In genomic region chr6:235763-236360, GRCh38 we compare ENCODE assay signal across 8 cellular contexts. TPM values are rescaled to one million over a fixed set of nuclear protein-coding genes. Genes with fewer than 3 reads are reported as not detected.
DNase-seq lines count a peak whose midpoint lies in the region; ATAC-seq, FAIRE-seq and TF ChIP-seq lines count a peak whose summit lies in the region.

No MANE protein-coding gene starts in this region.

- TF ChIP-seq POLR2A in HepG2 (IDR thresholded peaks at IDR 0.05; ENCODE audit: insufficient read depth in 1 of 2, low read depth in 2 of 2, low read length in 2 of 2) = no peak

- H3K9me3 ChIP-seq in MM.1S (replicated peaks; ENCODE audit: insufficient read depth, low read length) = no peaks in the 10 kb centered on the region
- no peaks in the 10 kb centered on the region for H3K9me3 ChIP-seq in HepG2 (ENCODE audit: low read length)

- no peak for TF ChIP-seq RAD21 in HepG2 (CRISPR knock-in tag; IDR thresholded peaks at IDR 0.05)

- FAIRE-seq in HepG2 (lab: Jason Lieb, UNC) = no peak

- H3K4me3 ChIP-seq in MM.1S (ENCODE audit: low read length) (peak overlapping the region; percentile 26; the same call in 1 of the 2 replicates), HepG2 (replicated peaks in 1 of 3; ENCODE audit: insufficient read depth in 1 of 3, low read depth in 2 of 3, low read length in 3 of 3) (peak overlapping the region; percentile 52 to 69 (median 53))

- CTCF ChIA-PET in HepG2 (lab: Yijun Ruan, JAX; ENCODE audit: low intra/inter-chr PET ratio, low total read pairs) (no interaction called here), RWPE1 (lab: Yijun Ruan, JAX) (no interaction called here)

- ATAC-seq in GM21367 (IDR thresholded peaks at IDR 0.05; ENCODE audit: unreplicated experiment) (peak; percentile 54), HepG2 (peak; percentile 69)

- POLR2A ChIA-PET in HepG2 (lab: Yijun Ruan, JAX) = interaction anchor here (1.2 kb wide), 1 partner anchor 8 kb away, joined by 3 read pairs; no protein-coding TSS in a partner anchor
- POLR2A ChIA-PET in RWPE1 (lab: Yijun Ruan, JAX; ENCODE audit: low non-redundant PET) = no interaction called here

- BruUV-seq in HepG2 (replicated peaks; lab: Mats Ljungman, UMichigan) = no TSS peak

- in situ Hi-C loops in HepG2 (cut with HindIII; ENCODE audit: extremely low pct_ligation_motif_present, low pct_unique_long_range_greater_than_20kb) = no loop called here

- WGBS in HepG2 (ENCODE audit: low lambda C conversion rate) = 2% methylated on average over 2 of the region's 2 CpGs

- no peaks in the 10 kb centered on the region for H3K9me2 ChIP-seq in MM.1S (replicated peaks; ENCODE audit: insufficient read depth, low read length)

- H3F3A ChIP-seq in MM.1S (ENCODE audit: insufficient read depth, low read length) = peaks cover 4% of the 10 kb centered on the region

- peak overlapping the region; percentile 56 for H3K4me2 ChIP-seq in MM.1S (ENCODE audit: low read depth, low read length)
- peak overlapping the region; percentile 76 for H3K4me2 ChIP-seq in HepG2 (ENCODE audit: low read depth, low read length)

- DNase-seq in A172 (ENCODE audit: low spot score) = peak; percentile 61
- peak; percentile 80 for DNase-seq in MM.1S
- peak; percentile 59 for DNase-seq in activated naive CD8-positive, alpha-beta T cell treated with anti-CD3 and anti-CD28 coated beads, Interleukin-2, amount 50 U/mL, for 16 hours (ENCODE audit: low read depth, low spot score)
- peak; percentile 34 for DNase-seq in HepG2 (ENCODE audit: low spot score)
- peak; percentile 41 to 51 for DNase-seq in stimulated activated CD8-positive, alpha-beta memory T cell treated with anti-CD3 and anti-CD28 coated beads, Interleukin-2, amount 100 ng/mL, for 48 hours (ENCODE audit: low read depth in 2 of 2)
- DNase-seq in AG20443 (ENCODE audit: low spot score) = no peak
- no peak for DNase-seq in RWPE1 (ENCODE audit: low spot score)

- H2AFZ ChIP-seq in MM.1S (ENCODE audit: low read length) (peak overlapping the region; percentile 12), HepG2 (ENCODE audit: low read length) (peak overlapping the region; percentile 93)

- no peaks in the 10 kb centered on the region for H4K20me1 ChIP-seq in MM.1S (ENCODE audit: insufficient read depth, low read length)
- H4K20me1 ChIP-seq in HepG2 (ENCODE audit: insufficient read depth, low read length) = no peaks in the 10 kb centered on the region

- TF ChIP-seq CTCF in MM.1S (IDR thresholded peaks at IDR 0.05; ENCODE audit: low read length) = no peak
- TF ChIP-seq CTCF in HepG2 (CRISPR knock-in tag; IDR thresholded peaks at IDR 0.05) = no peak
- TF ChIP-seq CTCF in RWPE1 (conservative IDR thresholded peaks at IDR 0.05; ENCODE audit: low read depth) = no peak

- H3K36me3 ChIP-seq in MM.1S (replicated peaks; ENCODE audit: insufficient read depth, low read length) (no peaks in the 10 kb centered on the region), HepG2 (replicated peaks in 1 of 2; ENCODE audit: control insufficient read depth in 1 of 2, insufficient read depth in 2 of 2, low read length in 2 of 2) (no peaks in the 10 kb centered on the region)

- H3K27ac ChIP-seq in MM.1S (ENCODE audit: low read length) = peak overlapping the region; percentile 49; the same call in 1 of the 2 replicates
- no peak overlapping the region for H3K27ac ChIP-seq in HepG2 (ENCODE audit: extremely low read length, insufficient read depth, low read length)
- H3K27ac ChIP-seq in RWPE1 = no peak overlapping the region

- H3K27me3 ChIP-seq in MM.1S (replicated peaks; ENCODE audit: insufficient read depth, low read length) (no peaks in the 10 kb centered on the region), HepG2 (ENCODE audit: control insufficient read depth in 1 of 2, insufficient read depth in 2 of 2, low read length in 2 of 2) (peaks cover 2 to 16% of the 10 kb centered on the region in 2 experiments; a peak in 2 of 5 replicates)

- intact Hi-C loops in HepG2 (cut with micrococcal nuclease; ENCODE audit: unreplicated experiment) = no loop called here

- TF ChIP-seq EP300 in HepG2 (IDR thresholded peaks at IDR 0.05; ENCODE audit: low read depth in 2 of 2, low read length in 2 of 2) (no peak), HepG2 (CRISPR knock-in tag; IDR thresholded peaks at IDR 0.05; ENCODE audit: borderline replicate concordance) (no peak)

- H3K4me1 ChIP-seq in MM.1S (ENCODE audit: low read length) = peaks cover 11% of the 10 kb centered on the region
- H3K4me1 ChIP-seq in HepG2 (ENCODE audit: insufficient read depth, low read length) = peaks cover 22% of the 10 kb centered on the region

- H3K9ac ChIP-seq in MM.1S (ENCODE audit: low read length) = peak overlapping the region; percentile 19; the same call in 1 of the 2 replicates
- H3K9ac ChIP-seq in HepG2 (ENCODE audit: insufficient read depth, low read depth, low read length) = peak overlapping the region; percentile 38; the same call in 1 of the 2 replicates

- H3K79me2 ChIP-seq in MM.1S (ENCODE audit: low read length) (no peaks in the 10 kb centered on the region), HepG2 (ENCODE audit: insufficient read depth, low read length) (no peaks in the 10 kb centered on the region)

TF ChIP-seq in HepG2, 621 proteins besides CTCF, POLR2A, EP300 and RAD21 (continues in another document):
- TF ChIP-seq ZNF878 (CRISPR knock-in tag; IDR thresholded peaks at IDR 0.05) (no peak), PRPF4 (IDR thresholded peaks at IDR 0.05; ENCODE audit: low read depth, low read length, poor library complexity, severe bottlenecking) (no peak), ZNF713 (CRISPR knock-in tag; IDR thresholded peaks at IDR 0.05) (no peak), ZNF124 (CRISPR knock-in tag; IDR thresholded peaks at IDR 0.05) (no peak), ZKSCAN1 (IDR thresholded peaks at IDR 0.05; ENCODE audit: low read length) (no peak), FOXA1 (IDR thresholded peaks at IDR 0.05) (peak; percentile 20; the same call in 1 of the 2 replicates), FOXA1 (CRISPR knock-in tag; IDR thresholded peaks at IDR 0.05) (no peak), ZNF484 (CRISPR knock-in tag; IDR thresholded peaks at IDR 0.05; ENCODE audit: borderline replicate concordance, low read depth) (no peak), GRHL1 (CRISPR knock-in tag; conservative IDR thresholded peaks at IDR 0.05) (no peak), ZFP36L1 (CRISPR knock-in tag; IDR thresholded peaks at IDR 0.05) (no peak), KDM2A (CRISPR knock-in tag; IDR thresholded peaks at IDR 0.05; ENCODE audit: borderline replicate concordance, low read depth) (no peak), MXD3 (CRISPR knock-in tag; IDR thresholded peaks at IDR 0.05) (no peak), ZNF670 (CRISPR knock-in tag; IDR thresholded peaks at IDR 0.05; ENCODE audit: borderline replicate concordance) (no peak), POLR2G (IDR thresholded peaks at IDR 0.05; ENCODE audit: low read depth, low read length) (no peak)

RNA-seq across cellular contexts. Expression of gene DUSP22, which starts 56.4 kb away (rescaled TPM):
- 19.5 and 29.5 TPM in 2 replicates for total RNA-seq in A172 (2014; rRNA removed; shearing (Covaris generic))
- total RNA-seq in HepG2 (2016; rRNA removed; fragmentation: Illumina TruSeq; extraction: Trizol) = 29.1 and 32.8 TPM in 2 replicates
- 22.6 TPM in 2 replicates for total RNA-seq in HepG2 (2016; cell fraction: cytosol; rRNA removed; fragmentation: Illumina TruSeq; extraction: Trizol; ENCODE audit: low read depth)
- 25.5 and 31.6 TPM in 2 replicates for total RNA-seq in HepG2 (2016; cell fraction: insoluble cytoplasmic fraction; rRNA removed; fragmentation: Illumina TruSeq; extraction: Trizol)
- 56.6 and 61.9 TPM in 2 replicates for total RNA-seq in HepG2 (2016; cell fraction: membrane; rRNA removed; fragmentation: Illumina TruSeq; extraction: Trizol)
- 32.2 and 39.4 TPM in 2 replicates for total RNA-seq in HepG2 (2016; cell fraction: nucleus; rRNA removed; fragmentation: Illumina TruSeq; extraction: Trizol)
- 20.2 and 22.5 TPM in 2 replicates for polyA plus RNA-seq in HepG2 (2011; rRNA removed)
- polyA plus RNA-seq in HepG2 (2011; cell fraction: cytosol; rRNA removed) = 21.7 and 22.6 TPM in 2 replicates
- 114 and 123 TPM in 2 replicates for polyA plus RNA-seq in HepG2 (2011; cell fraction: nucleus; rRNA removed)
- 26.8 and 53.2 TPM in 2 replicates for polyA plus RNA-seq in HepG2 (2012)
- 30.2 and 39.2 TPM in 2 replicates for polyA plus RNA-seq in HepG2 (2016; cell fraction: cytosol; fragmentation: Illumina TruSeq; extraction: Trizol; ENCODE audit: low read depth)
- 30.2 and 36.3 TPM in 2 replicates for polyA plus RNA-seq in HepG2 (2016; cell fraction: insoluble cytoplasmic fraction; fragmentation: Illumina TruSeq; extraction: Trizol; ENCODE audit: low read depth)
- polyA plus RNA-seq in HepG2 (2016; cell fraction: membrane; fragmentation: Illumina TruSeq; extraction: Trizol; ENCODE audit: low read depth) = 58.4 and 62.7 TPM in 2 replicates
- polyA plus RNA-seq in HepG2 (2016; cell fraction: nucleus; fragmentation: Illumina TruSeq; extraction: Trizol; ENCODE audit: insufficient read depth, low read depth) = 46.9 and 51.1 TPM in 2 replicates
- polyA minus RNA-seq in HepG2 (2011; rRNA and poly(A)+ RNA removed; ENCODE audit: low replicate concordance) = 5.3 and 29.0 TPM in 2 replicates
- polyA minus RNA-seq in HepG2 (2011; cell fraction: cytosol; rRNA and poly(A)+ RNA removed) = 5.7 and 8.6 TPM in 2 replicates
- polyA minus RNA-seq in HepG2 (2011; cell fraction: nucleus; rRNA and poly(A)+ RNA removed) = 42.6 and 44.8 TPM in 2 replicates

Comparison
In these comparisons a context has a peak if more than half of its experiments do, and no peak if none do; other contexts are left out.
1. DNase-seq: peak in A172 (single experiment), MM.1S (single experiment), activated naive CD8-positive, alpha-beta T cell treated with anti-CD3 and anti-CD28 coated beads, Interleukin-2, amount 50 U/mL, for 16 hours (single experiment), HepG2 (single experiment) and stimulated activated CD8-positive, alpha-beta memory T cell treated with anti-CD3 and anti-CD28 coated beads, Interleukin-2, amount 100 ng/mL, for 48 hours (2 of 2); none in AG20443 (single experiment) and RWPE1 (single experiment).